Comparison of ENCODE assay signal across 1 cellular context in genomic region chr6:43904311-43905123, GRCh38.
TF ChIP-seq lines count a peak whose summit lies in the region.

No MANE protein-coding gene starts in this region.

TF ChIP-seq in K562, 482 proteins besides CTCF, POLR2A, EP300 and RAD21 (continued from another document and continues in another):
- TF ChIP-seq GABPB1 (CRISPR knock-in tag; IDR thresholded peaks at IDR 0.05) (no peak), NFXL1 (CRISPR knock-in tag; IDR thresholded peaks at IDR 0.05) (no peak), SMARCA4 (IDR thresholded peaks at IDR 0.05) (peak; percentile 88), CREB3 (tag; conservative IDR thresholded peaks at IDR 0.05; ENCODE audit: low read depth) (no peak), HNRNPLL (IDR thresholded peaks at IDR 0.05; ENCODE audit: low read depth, low read length, poor library complexity, severe bottlenecking) (no peak), EWSR1 (IDR thresholded peaks at IDR 0.05; ENCODE audit: borderline replicate concordance, low read depth, partially characterized antibody) (no peak), BRF2 (IDR thresholded peaks at IDR 0.05; ENCODE audit: borderline replicate concordance, insufficient read depth, insufficient read length) (no peak), THAP7 (CRISPR knock-in tag; IDR thresholded peaks at IDR 0.05) (no peak), RAD51 (IDR thresholded peaks at IDR 0.05; ENCODE audit: borderline replicate concordance, low read depth) (no peak), HMBOX1 (IDR thresholded peaks at IDR 0.05) (0 out of 2 replicates have a peak, but pooled peaks have one; percentile 20), EP400 (IDR thresholded peaks at IDR 0.05) (peak; percentile 52; the same call in 1 of the 2 replicates), ZNF224 (CRISPR knock-in tag; IDR thresholded peaks at IDR 0.05) (no peak), ZNF551 (CRISPR knock-in tag; IDR thresholded peaks at IDR 0.05) (no peak), TFAM (CRISPR knock-in tag; conservative IDR thresholded peaks at IDR 0.05) (no peak), SRSF7 (optimal IDR thresholded peaks at IDR 0.05; ENCODE audit: low read depth, low read length) (no peak), NR3C1 (CRISPR knock-in tag; IDR thresholded peaks at IDR 0.05) (no peak), HNRNPH1 (optimal IDR thresholded peaks at IDR 0.05; ENCODE audit: low read depth, low read length) (no peak), PRMT5 (CRISPR knock-in tag; IDR thresholded peaks at IDR 0.05) (no peak), ZC3H4 (CRISPR knock-in tag; IDR thresholded peaks at IDR 0.05; ENCODE audit: borderline replicate concordance) (no peak), ZFP30 (CRISPR knock-in tag; IDR thresholded peaks at IDR 0.05; ENCODE audit: borderline replicate concordance) (no peak), SIN3B (IDR thresholded peaks at IDR 0.05; ENCODE audit: low read depth) (no peak), DMBX1 (CRISPR knock-in tag; IDR thresholded peaks at IDR 0.05; ENCODE audit: borderline replicate concordance) (peak; percentile 53; the same call in 1 of the 2 replicates), ZNF274 (IDR thresholded peaks at IDR 0.05; ENCODE audit: borderline replicate concordance, low read depth, low read length) (no peak), HIVEP1 (CRISPR knock-in tag; IDR thresholded peaks at IDR 0.05) (no peak), SREBF1 (IDR thresholded peaks at IDR 0.05; ENCODE audit: borderline replicate concordance, low read depth, low read length) (no peak), ZNF24 (IDR thresholded peaks at IDR 0.05) (no peak), YBX1 (IDR thresholded peaks at IDR 0.05) (no peak), MCM2 (IDR thresholded peaks at IDR 0.05; ENCODE audit: low read depth) (no peak), ZBTB43 (CRISPR knock-in tag; IDR thresholded peaks at IDR 0.05) (no peak), HDAC3 (IDR thresholded peaks at IDR 0.05; ENCODE audit: borderline replicate concordance, partially characterized antibody) (no peak), NCOA6 (IDR thresholded peaks at IDR 0.05) (no peak), SFPQ (IDR thresholded peaks at IDR 0.05; ENCODE audit: low read depth, low read length) (no peak), CTCFL (IDR thresholded peaks at IDR 0.05; ENCODE audit: borderline replicate concordance, insufficient read depth, low read depth, low read length, poor library complexity, severe bottlenecking) (no peak), BCOR (IDR thresholded peaks at IDR 0.05) (0 out of 2 replicates have a peak, but pooled peaks have one; percentile 16), MAX (CRISPR knock-in tag; IDR thresholded peaks at IDR 0.05) (no peak), ZBTB5 (IDR thresholded peaks at IDR 0.05) (peak; percentile 75; the same call in 1 of the 2 replicates), RHOXF2B (CRISPR knock-in tag; conservative IDR thresholded peaks at IDR 0.05) (0 out of 2 replicates have a peak, but pooled peaks have one; percentile 57), CUX1 (CRISPR knock-in tag; IDR thresholded peaks at IDR 0.05) (no peak), MCM3 (IDR thresholded peaks at IDR 0.05) (no peak), ZNF217 (CRISPR knock-in tag; IDR thresholded peaks at IDR 0.05) (no peak), GATAD2A (IDR thresholded peaks at IDR 0.05) (peak; percentile 97), HES1 (IDR thresholded peaks at IDR 0.05; ENCODE audit: low read depth) (no peak), VEZF1 (CRISPR knock-in tag; IDR thresholded peaks at IDR 0.05) (peak; percentile 17; the same call in 1 of the 2 replicates), KAT8 (IDR thresholded peaks at IDR 0.05; ENCODE audit: low read depth) (no peak), MAFG (tag; conservative IDR thresholded peaks at IDR 0.05) (peak; percentile 24; the same call in 1 of the 2 replicates), SP1 (CRISPR knock-in tag; IDR thresholded peaks at IDR 0.05) (no peak)
